9 cellular contexts compared by ENCODE assay signal in the genomic region with DNA sequence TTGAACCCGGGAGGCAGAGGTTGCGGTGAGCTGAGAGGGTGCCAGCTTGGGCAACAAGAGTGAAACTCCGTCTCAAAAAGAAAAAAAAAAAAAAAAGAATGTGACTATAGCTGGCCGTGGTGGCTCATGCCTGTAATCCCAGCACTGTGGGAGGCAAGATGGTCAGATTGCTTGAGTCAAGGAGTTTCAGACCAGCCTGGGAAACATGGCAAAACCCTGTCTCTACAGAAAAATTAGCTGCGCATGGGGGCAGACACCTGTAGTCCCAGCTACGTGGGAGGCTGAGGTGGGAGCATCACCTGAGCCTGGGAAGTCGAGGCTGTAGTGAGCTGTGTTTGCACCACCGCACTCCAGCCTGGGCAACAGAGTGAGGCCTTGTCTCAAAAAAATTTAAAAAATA. TPM values are rescaled to one million over a fixed set of nuclear protein-coding genes. Genes with fewer than 3 reads are reported as not detected.
"Had no signal": no experiment of that assay in that cellular context is flagged by ENCODE, and none has a peak within 500 bp of the region (broad histone marks: within the 10 kb centered on the region; RNA-seq: fewer than 3 reads in every experiment).

No MANE protein-coding gene starts in this region.

RNA-seq across cellular contexts. Expression of gene SLC52A3, which starts 59.7 kb away (rescaled TPM):
- total RNA-seq: activated B cell treated with CpG ODN at 0.5 μM for 24 hours; activated CD8-positive, alpha-beta memory T cell treated with anti-CD3 and anti-CD28 coated beads for 36 hours; activated CD8-positive, alpha-beta T cell treated with anti-CD3 and anti-CD28 coated beads for 36 hours; activated T-cell treated with anti-CD3 and anti-CD28 coated beads, Interleukin-2, amount 50 U/mL, for 4 hours; activated T-helper 17 cell treated with anti-CD3 and anti-CD28 coated beads, Interleukin-2, amount 50 U/mL, for 72 hours; endothelial cell of umbilical vein; fibroblast of lung; fibroblast of villous mesenchyme; T-helper 17 cell had no signal
- polyA plus RNA-seq: endothelial cell of umbilical vein, fibroblast of lung had no signal
